Comparison of ENCODE assay signal across 12 cellular contexts in the genomic region with DNA sequence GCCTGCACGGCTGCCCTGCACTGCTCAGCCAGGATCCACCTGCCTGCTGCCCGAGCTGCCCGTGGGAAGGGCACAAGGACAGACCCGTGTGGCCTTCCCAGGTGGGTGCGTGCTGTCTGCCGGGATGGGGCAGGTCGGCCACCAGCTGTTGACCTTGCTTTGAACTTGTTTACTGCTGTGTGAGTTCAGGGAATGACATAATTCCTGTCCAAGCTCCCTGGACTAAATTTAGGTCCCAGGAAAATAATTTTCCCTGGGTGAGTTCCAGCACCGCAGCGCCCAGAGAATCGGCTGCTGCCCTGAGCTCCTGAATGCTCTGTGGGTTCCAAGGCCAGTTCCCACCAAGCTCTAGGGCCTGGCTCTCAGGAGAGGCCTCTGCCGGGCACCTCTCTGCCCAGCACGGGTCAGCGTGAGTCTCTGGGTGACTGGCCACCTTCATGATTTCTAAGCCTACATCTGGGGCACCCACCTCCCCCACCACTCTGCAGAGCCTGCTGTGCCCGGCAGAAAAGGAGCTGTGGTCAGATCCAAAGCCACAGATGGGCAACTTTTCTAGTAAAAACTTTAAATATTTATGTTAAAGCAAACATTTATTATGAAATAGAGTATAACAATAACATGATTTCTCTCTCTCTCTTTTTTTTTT. TPM values are rescaled to one million over a fixed set of nuclear protein-coding genes. Genes with fewer than 3 reads are reported as not detected.
A peak's percentile ranks its signal among the peaks of the same experiment; 100 is the strongest.
DNase-seq lines count a peak whose midpoint lies in the region; ATAC-seq and TF ChIP-seq lines count a peak whose summit lies in the region.
"Had no signal": no experiment of that assay in that cellular context is flagged by ENCODE, and none has a peak within 500 bp of the region (broad histone marks: within the 10 kb centered on the region; RNA-seq: fewer than 3 reads in every experiment).

No MANE protein-coding gene starts in this region.

- no peak for TF ChIP-seq CTCF in fibroblast of mammary gland (conservative IDR thresholded peaks at IDR 0.05; ENCODE audit: control insufficient read depth, insufficient read depth, low read depth, low read length)
- TF ChIP-seq CTCF in lung (IDR thresholded peaks at IDR 0.05; ENCODE audit: control extremely low read depth, extremely low read depth), result no peak
- no peak for TF ChIP-seq CTCF in tibial artery (IDR thresholded peaks at IDR 0.05)

- H3K4me1 ChIP-seq in lung (ENCODE audit: control insufficient read depth in 2 of 2, insufficient read depth in 2 of 2, low read length in 2 of 2) (peaks cover 0 to 5% of the 10 kb centered on the region in 2 donors), tibial artery (peaks cover 0 to 33% (median 14%) of the 10 kb centered on the region in 4 donors)

- H3K27ac ChIP-seq in angular gyrus (ENCODE audit: low read depth, low read length) (peak overlapping the region; percentile 77), lung (ENCODE audit: low read depth in 1 of 2, low read length in 1 of 2) (peak overlapping the region; percentile 13 to 79), tibial artery (peak overlapping the region; percentile 76 to 81)
- H3K27ac ChIP-seq: suprapubic skin had no signal

- ATAC-seq in lung (ENCODE audit: insufficient read depth, low FRiP score) (no peak), GM19324 (IDR thresholded peaks at IDR 0.05; ENCODE audit: low FRiP score, unreplicated experiment) (no peak)

- no peaks in the 10 kb centered on the region for H3K9me3 Mint-ChIP-seq in activated T-helper 2 cell treated with anti-CD3 and anti-CD28 coated beads, Interferon-gamma antibody, Interleukin-2, Interleukin-4, amounts not matched to agents 10 μg/mL and 5 μg/mL and 100 μg/mL, durations not matched to agents 14 hours and 24 hours and 36 hours
- H3K9me3 Mint-ChIP-seq: activated naive CD4-positive, alpha-beta T cell treated with anti-CD3 and anti-CD28 coated beads for 36 hours had no signal

- no peaks in the 10 kb centered on the region for H3K27me3 ChIP-seq in lung (ENCODE audit: control insufficient read depth, insufficient read depth)
- no peaks in the 10 kb centered on the region for H3K27me3 ChIP-seq in tibial artery
- H3K27me3 ChIP-seq: suprapubic skin had no signal

- 42 to 70% methylated on average over 14 of the region's 14 CpGs for WGBS in lung, 2 donors

- H3K4me3 Mint-ChIP-seq in activated T-helper 2 cell treated with anti-CD3 and anti-CD28 coated beads, Interferon-gamma antibody, Interleukin-2, Interleukin-4, amounts not matched to agents 10 μg/mL and 5 μg/mL and 100 μg/mL, durations not matched to agents 14 hours and 24 hours and 36 hours (ENCODE audit: low read depth), result no peak overlapping the region
- H3K4me3 Mint-ChIP-seq: activated naive CD4-positive, alpha-beta T cell treated with anti-CD3 and anti-CD28 coated beads for 36 hours had no signal

- H3K27ac Mint-ChIP-seq in activated T-helper 2 cell treated with anti-CD3 and anti-CD28 coated beads, Interferon-gamma antibody, Interleukin-2, Interleukin-4, amounts not matched to agents 10 μg/mL and 5 μg/mL and 100 μg/mL, durations not matched to agents 14 hours and 24 hours and 36 hours, result no peak overlapping the region
- H3K27ac Mint-ChIP-seq: activated naive CD4-positive, alpha-beta T cell treated with anti-CD3 and anti-CD28 coated beads for 36 hours had no signal

- H3K36me3 ChIP-seq in lung (ENCODE audit: control insufficient read depth in 2 of 2, insufficient read depth in 2 of 2, low read length in 2 of 2), result peaks cover 2 to 5% of the 10 kb centered on the region in 2 donors
- H3K36me3 ChIP-seq in tibial artery, result peaks cover 2 to 36% (median 18%) of the 10 kb centered on the region in 3 donors

- peaks cover 2% of the 10 kb centered on the region for H3K4me1 Mint-ChIP-seq in activated T-helper 2 cell treated with anti-CD3 and anti-CD28 coated beads, Interferon-gamma antibody, Interleukin-2, Interleukin-4, amounts not matched to agents 10 μg/mL and 5 μg/mL and 100 μg/mL, durations not matched to agents 14 hours and 24 hours and 36 hours (ENCODE audit: low read depth)

- intact Hi-C loops in tibial artery (cut with DNase I; ENCODE audit: low total_unique reads), result no loop called here
- intact Hi-C loops in activated T-helper 2 cell treated with anti-CD3 and anti-CD28 coated beads, Interferon-gamma antibody, Interleukin-2, Interleukin-4, amounts not matched to agents 10 μg/mL and 5 μg/mL and 100 μg/mL, durations not matched to agents 14 hours and 24 hours and 36 hours (cut with micrococcal nuclease), result no loop called here

- DNase-seq in fibroblast of mammary gland (ENCODE audit: low read depth), result peak; percentile 12
- DNase-seq in lung (ENCODE audit: low spot score), result no peak
- DNase-seq in tibial artery, result peak in 1 of 2 donors; percentile 78
- DNase-seq in NCI-H1436 (lab: John Stamatoyannopoulos, UW), result no peak
- no peak for DNase-seq in NCI-H510A (lab: John Stamatoyannopoulos, UW)
- no peak for DNase-seq in activated T-helper 2 cell treated with anti-CD3 and anti-CD28 coated beads, Interferon-gamma antibody, Interleukin-2, Interleukin-4, amounts not matched to agents 10 μg/mL and 5 μg/mL and 100 μg/mL, durations not matched to agents 14 hours and 24 hours and 36 hours (ENCODE audit: low spot score)
- DNase-seq: activated naive CD4-positive, alpha-beta T cell treated with anti-CD3 and anti-CD28 coated beads for 36 hours; Caco-2; NCI-H1048 had no signal

- H3K27me3 Mint-ChIP-seq in activated T-helper 2 cell treated with anti-CD3 and anti-CD28 coated beads, Interferon-gamma antibody, Interleukin-2, Interleukin-4, amounts not matched to agents 10 μg/mL and 5 μg/mL and 100 μg/mL, durations not matched to agents 14 hours and 24 hours and 36 hours (ENCODE audit: low read depth), result no peaks in the 10 kb centered on the region

- H3K4me3 ChIP-seq in fibroblast of mammary gland (ENCODE audit: control insufficient read depth, low read depth, low read length) (no peak overlapping the region), lung (no peak overlapping the region), tibial artery (no peak overlapping the region)
- H3K4me3 ChIP-seq: suprapubic skin had no signal

- H3K36me3 Mint-ChIP-seq in activated T-helper 2 cell treated with anti-CD3 and anti-CD28 coated beads, Interferon-gamma antibody, Interleukin-2, Interleukin-4, amounts not matched to agents 10 μg/mL and 5 μg/mL and 100 μg/mL, durations not matched to agents 14 hours and 24 hours and 36 hours (ENCODE audit: low read depth), result no peaks in the 10 kb centered on the region

- H3K9me3 ChIP-seq in lung (ENCODE audit: control insufficient read depth in 2 of 2, insufficient read depth in 1 of 2, low read length in 1 of 2), result no peaks in the 10 kb centered on the region
- H3K9me3 ChIP-seq in tibial artery, result no peaks in the 10 kb centered on the region
- H3K9me3 ChIP-seq: Caco-2, suprapubic skin had no signal

RNA-seq across cellular contexts. Expression of a gene that starts 27.2 kb away (rescaled TPM):
- 10 to 100 TPM; 47.0 to 58.8 TPM for total RNA-seq in lung
- 10 to 100 TPM; 29.1 to 30.5 TPM for polyA plus RNA-seq in lung
- 36.7 and 41.4 TPM in 2 replicates for total RNA-seq in activated T-helper 2 cell treated with anti-CD3 and anti-CD28 coated beads, Interferon-gamma antibody, Interleukin-2, Interleukin-4, amounts not matched to agents 10 μg/mL and 5 μg/mL and 100 μg/mL, durations not matched to agents 14 hours and 24 hours and 36 hours

RNA-seq across cellular contexts. Expression of a gene that starts 29.7 kb away (rescaled TPM):
- total RNA-seq in lung, result 10 to 100 TPM; 13.2 to 21.2 TPM
- polyA plus RNA-seq in lung, result 1 to 10 TPM; 3.4 to 4.5 TPM
- total RNA-seq in activated T-helper 2 cell treated with anti-CD3 and anti-CD28 coated beads, Interferon-gamma antibody, Interleukin-2, Interleukin-4, amounts not matched to agents 10 μg/mL and 5 μg/mL and 100 μg/mL, durations not matched to agents 14 hours and 24 hours and 36 hours, result 11.4 and 12.5 TPM in 2 replicates
